Comparison of ENCODE assay signal across 11 cellular contexts in genomic region chr11:116427337-116427902, GRCh38.
DNase-seq lines count a peak whose midpoint lies in the region; ATAC-seq and TF ChIP-seq lines count a peak whose summit lies in the region.
"Had no signal": no experiment of that assay in that cellular context is flagged by ENCODE, and none has a peak within 500 bp of the region (broad histone marks: within the 10 kb centered on the region; RNA-seq: fewer than 3 reads in every experiment).

No MANE protein-coding gene starts in this region.

- intact Hi-C loops in left ventricle myocardium superior (cut with micrococcal nuclease), result no loop called here

- H3K4me1 ChIP-seq in GM23338 (ENCODE audit: insufficient read depth) (peaks cover 9% of the 10 kb centered on the region), neural progenitor cell (peaks cover 12% of the 10 kb centered on the region)

- TF ChIP-seq CTCF in GM23338 (conservative IDR thresholded peaks at IDR 0.05; ENCODE audit: low read depth in 2 of 2), result no peak
- no peak for TF ChIP-seq CTCF in neural progenitor cell (IDR thresholded peaks at IDR 0.05)

- H3K27ac ChIP-seq in GM23338 (ENCODE audit: low read depth), result no peak overlapping the region
- H3K27ac ChIP-seq in neural progenitor cell, result no peak overlapping the region
- H3K27ac ChIP-seq: PC-9 had no signal

- no peaks in the 10 kb centered on the region for H3K79me2 ChIP-seq in GM23338 (replicated peaks; ENCODE audit: insufficient read depth)
- no peaks in the 10 kb centered on the region for H3K79me2 ChIP-seq in neural progenitor cell (ENCODE audit: low read depth)

- peak; percentile 59 for DNase-seq in DMS79 (lab: John Stamatoyannopoulos, UW)
- DNase-seq in GM23338 (ENCODE audit: low spot score), result no peak
- no peak for DNase-seq in left ventricle myocardium superior
- no peak for DNase-seq in neural progenitor cell (ENCODE audit: low spot score)
- no peak for DNase-seq in NCI-H187 treated with DMSO at 0.1 percent for 48 hours (lab: John Stamatoyannopoulos, UW)
- DNase-seq in T-helper 2 cell treated with Interferon-gamma antibody and Interleukin-4, amounts not matched to agents 5 μg/mL and 100 μg/mL, for 36 hours (ENCODE audit: low spot score), result no peak
- DNase-seq in 8988T, result no peak
- DNase-seq: CD8-positive, alpha-beta T cell; Karpas-422; MM.1S; PC-9 had no signal

- H3K9me2 ChIP-seq in GM23338 (ENCODE audit: insufficient read depth), result no peaks in the 10 kb centered on the region

- no peaks in the 10 kb centered on the region for H3K9me3 ChIP-seq in neural progenitor cell (ENCODE audit: low read depth)

- H3F3A ChIP-seq in GM23338 (replicated peaks; ENCODE audit: low read depth) (no peaks in the 10 kb centered on the region), neural progenitor cell (ENCODE audit: low read depth) (peaks cover 12% of the 10 kb centered on the region)

- no peaks in the 10 kb centered on the region for H3K27me3 ChIP-seq in GM23338 (ENCODE audit: insufficient read depth)
- H3K27me3 ChIP-seq in neural progenitor cell, result no peaks in the 10 kb centered on the region

- H2AFZ ChIP-seq in GM23338, result no peak overlapping the region
- H2AFZ ChIP-seq in neural progenitor cell (replicated peaks), result peak overlapping the region; percentile 57
- H2AFZ ChIP-seq: PC-9 had no signal

- no peaks in the 10 kb centered on the region for H3K36me3 ChIP-seq in GM23338 (ENCODE audit: insufficient read depth)
- H3K36me3 ChIP-seq in neural progenitor cell, result no peaks in the 10 kb centered on the region

- H3K9me3 Mint-ChIP-seq in GM23338 (no peaks in the 10 kb centered on the region), neural progenitor cell (peaks cover 5% of the 10 kb centered on the region)
- H3K9me3 Mint-ChIP-seq in T-helper 2 cell treated with Interferon-gamma antibody and Interleukin-4, amounts not matched to agents 5 μg/mL and 100 μg/mL, for 36 hours, result no peaks in the 10 kb centered on the region
- H3K9me3 Mint-ChIP-seq: CD8-positive, alpha-beta T cell had no signal

- H3K4me3 Mint-ChIP-seq in GM23338 (no peak overlapping the region), neural progenitor cell (peak overlapping the region; percentile 57)
- no peak overlapping the region for H3K4me3 Mint-ChIP-seq in T-helper 2 cell treated with Interferon-gamma antibody and Interleukin-4, amounts not matched to agents 5 μg/mL and 100 μg/mL, for 36 hours
- H3K4me3 Mint-ChIP-seq: CD8-positive, alpha-beta T cell had no signal

- no peak for ATAC-seq in GM23338
- peak; percentile 37 for ATAC-seq in left ventricle myocardium superior
- ATAC-seq: CD8-positive, alpha-beta T cell had no signal

- H3K4me2 ChIP-seq in GM23338, result no peak overlapping the region
- H3K4me2 ChIP-seq in neural progenitor cell, result peak overlapping the region; percentile 57
- H3K4me2 ChIP-seq: PC-9 had no signal

- H3K27ac Mint-ChIP-seq in GM23338 (peak overlapping the region; percentile 29; the same call in 1 of the 2 replicates), neural progenitor cell (peak overlapping the region; percentile 92)
- H3K27ac Mint-ChIP-seq in T-helper 2 cell treated with Interferon-gamma antibody and Interleukin-4, amounts not matched to agents 5 μg/mL and 100 μg/mL, for 36 hours, result no peak overlapping the region
- H3K27ac Mint-ChIP-seq: CD8-positive, alpha-beta T cell had no signal

- no peak overlapping the region for H3K4me3 ChIP-seq in GM23338
- no peak overlapping the region for H3K4me3 ChIP-seq in neural progenitor cell
- H3K4me3 ChIP-seq: PC-9 had no signal

- H3K9ac ChIP-seq in neural progenitor cell, result no peak overlapping the region

- H3K4me1 Mint-ChIP-seq in GM23338 (peaks cover 17% of the 10 kb centered on the region), neural progenitor cell (peaks cover 36% of the 10 kb centered on the region)
- H3K4me1 Mint-ChIP-seq in T-helper 2 cell treated with Interferon-gamma antibody and Interleukin-4, amounts not matched to agents 5 μg/mL and 100 μg/mL, for 36 hours (ENCODE audit: low read depth), result no peaks in the 10 kb centered on the region

- no peaks in the 10 kb centered on the region for H4K20me1 ChIP-seq in GM23338 (replicated peaks; ENCODE audit: insufficient read depth)
- no peaks in the 10 kb centered on the region for H4K20me1 ChIP-seq in neural progenitor cell (ENCODE audit: low read depth)

- H3K27me3 Mint-ChIP-seq in GM23338 (ENCODE audit: insufficient read depth, low read depth, poor library complexity) (peaks cover 8% of the 10 kb centered on the region), neural progenitor cell (ENCODE audit: insufficient read depth, low read depth) (peaks cover 13% of the 10 kb centered on the region)
- peaks cover 2% of the 10 kb centered on the region for H3K27me3 Mint-ChIP-seq in T-helper 2 cell treated with Interferon-gamma antibody and Interleukin-4, amounts not matched to agents 5 μg/mL and 100 μg/mL, for 36 hours (ENCODE audit: low read depth)

- no peaks in the 10 kb centered on the region for H3K36me3 Mint-ChIP-seq in GM23338 (ENCODE audit: low read depth)
- no peaks in the 10 kb centered on the region for H3K36me3 Mint-ChIP-seq in neural progenitor cell
- H3K36me3 Mint-ChIP-seq in T-helper 2 cell treated with Interferon-gamma antibody and Interleukin-4, amounts not matched to agents 5 μg/mL and 100 μg/mL, for 36 hours (ENCODE audit: low read depth), result no peaks in the 10 kb centered on the region
- H3K36me3 Mint-ChIP-seq: CD8-positive, alpha-beta T cell had no signal

TF ChIP-seq in GM23338, 12 proteins besides CTCF, POLR2A, EP300 and RAD21 (continues in another document):
- TF ChIP-seq POLR2AphosphoS5 (IDR thresholded peaks at IDR 0.05; ENCODE audit: low read depth) (no peak), CREB1 (CRISPR knock-in tag; IDR thresholded peaks at IDR 0.05; ENCODE audit: low read depth) (no peak), ZNF331 (CRISPR knock-in tag; IDR thresholded peaks at IDR 0.05; ENCODE audit: low read depth) (no peak), ZNF462 (CRISPR knock-in tag; IDR thresholded peaks at IDR 0.05) (no peak), ZNF114 (CRISPR knock-in tag; IDR thresholded peaks at IDR 0.05) (no peak)
